ENCODE assay signal across 1 cellular context in the genomic region with DNA sequence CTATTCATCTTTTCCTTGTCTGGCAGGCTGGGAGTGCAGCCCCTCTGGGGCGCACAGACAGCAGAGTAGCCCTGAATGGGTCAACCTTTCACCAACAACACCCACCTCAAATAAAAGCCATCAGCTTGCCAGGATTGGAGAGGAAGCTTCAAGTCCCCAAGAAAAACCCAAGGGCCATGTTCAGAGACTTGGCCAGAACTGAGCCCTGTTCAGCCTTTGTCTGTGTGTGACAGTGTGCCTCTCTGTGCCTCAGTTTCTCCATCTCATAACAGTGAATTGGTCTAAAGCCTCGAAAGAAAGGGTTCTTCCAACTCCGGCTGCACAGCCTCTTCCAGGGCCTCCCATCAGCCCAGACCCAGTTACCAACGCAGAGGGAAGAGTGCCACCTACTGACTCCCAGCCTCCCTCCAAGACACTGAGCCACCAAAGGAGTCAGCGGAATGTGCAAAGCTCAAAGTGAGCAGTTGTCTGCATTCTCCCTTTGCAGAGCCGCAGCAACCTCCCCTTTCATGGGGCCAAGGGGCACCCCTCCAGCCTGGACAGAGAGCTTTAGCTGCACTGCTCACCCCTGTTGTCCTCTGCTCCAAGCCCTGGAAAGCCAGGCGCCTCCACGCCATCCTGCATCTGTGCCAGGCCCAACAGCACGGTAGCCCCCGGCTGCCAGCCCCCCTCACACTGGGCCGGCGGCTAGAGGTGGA.
TF ChIP-seq lines count a peak whose summit lies in the region.

No MANE protein-coding gene starts in this region.

TF ChIP-seq in HepG2, 621 proteins besides CTCF, POLR2A, EP300 and RAD21 (continued from another document and continues in another):
- TF ChIP-seq ZKSCAN5 (CRISPR knock-in tag; IDR thresholded peaks at IDR 0.05) (no peak), PATZ1 (CRISPR knock-in tag; IDR thresholded peaks at IDR 0.05) (no peak), SAFB2 (CRISPR knock-in tag; IDR thresholded peaks at IDR 0.05; ENCODE audit: borderline replicate concordance, low read depth) (0 out of 2 replicates have a peak, but pooled peaks have one; percentile 12), NR0B2 (CRISPR knock-in tag; IDR thresholded peaks at IDR 0.05) (no peak), TEAD2 (CRISPR knock-in tag; IDR thresholded peaks at IDR 0.05) (no peak), ZNF652 (CRISPR knock-in tag; IDR thresholded peaks at IDR 0.05; ENCODE audit: borderline replicate concordance, low read depth) (no peak), MXD3 (CRISPR knock-in tag; IDR thresholded peaks at IDR 0.05) (no peak), RFX3 (CRISPR knock-in tag; IDR thresholded peaks at IDR 0.05) (no peak), HIVEP1 (CRISPR knock-in tag; IDR thresholded peaks at IDR 0.05) (no peak), ELF3 (CRISPR knock-in tag; IDR thresholded peaks at IDR 0.05) (peak; percentile 34; the same call in 1 of the 2 replicates), SNRNP70 (IDR thresholded peaks at IDR 0.05; ENCODE audit: low read depth, low read length) (no peak), JUND (CRISPR knock-in tag; IDR thresholded peaks at IDR 0.05) (no peak), EED (CRISPR knock-in tag; IDR thresholded peaks at IDR 0.05) (no peak), FOXA1 (IDR thresholded peaks at IDR 0.05) (no peak), FOXA1 (CRISPR knock-in tag; IDR thresholded peaks at IDR 0.05) (no peak), MEIS2 (CRISPR knock-in tag; IDR thresholded peaks at IDR 0.05) (no peak), ZBTB49 (CRISPR knock-in tag; IDR thresholded peaks at IDR 0.05; ENCODE audit: borderline replicate concordance) (no peak), ZNF251 (CRISPR knock-in tag; IDR thresholded peaks at IDR 0.05) (0 out of 2 replicates have a peak, but pooled peaks have one; percentile 33), ZNF510 (CRISPR knock-in tag; IDR thresholded peaks at IDR 0.05; ENCODE audit: low read depth) (no peak), ZNF850 (CRISPR knock-in tag; conservative IDR thresholded peaks at IDR 0.05) (no peak), ATF7-NPFF (CRISPR knock-in tag; IDR thresholded peaks at IDR 0.05; ENCODE audit: low read depth) (no peak), ZNF713 (CRISPR knock-in tag; IDR thresholded peaks at IDR 0.05) (no peak), SMAD1 (CRISPR knock-in tag; IDR thresholded peaks at IDR 0.05; ENCODE audit: borderline replicate concordance, low read depth) (no peak; the same call in 1 of the 2 replicates), CBX2 (IDR thresholded peaks at IDR 0.05; ENCODE audit: low read depth, low read length) (no peak), CBX2 (CRISPR knock-in tag; IDR thresholded peaks at IDR 0.05; ENCODE audit: low read depth) (no peak), IRF2 (CRISPR knock-in tag; IDR thresholded peaks at IDR 0.05) (peak; percentile 57; the same call in 1 of the 2 replicates), HOXA7 (CRISPR knock-in tag; IDR thresholded peaks at IDR 0.05) (no peak), ZNF609 (CRISPR knock-in tag; IDR thresholded peaks at IDR 0.05; ENCODE audit: borderline replicate concordance) (no peak), ZBTB34 (CRISPR knock-in tag; IDR thresholded peaks at IDR 0.05) (no peak), ATF4 (CRISPR knock-in tag; IDR thresholded peaks at IDR 0.05) (no peak), MEIS1 (CRISPR knock-in tag; IDR thresholded peaks at IDR 0.05; ENCODE audit: borderline replicate concordance) (0 out of 2 replicates have a peak, but pooled peaks have one; percentile 29), TBX2 (CRISPR knock-in tag; IDR thresholded peaks at IDR 0.05; ENCODE audit: borderline replicate concordance) (0 out of 2 replicates have a peak, but pooled peaks have one; percentile 14), ZBTB20 (CRISPR knock-in tag; IDR thresholded peaks at IDR 0.05; ENCODE audit: borderline replicate concordance, low read depth) (no peak), LCORL (IDR thresholded peaks at IDR 0.05) (no peak), LCORL (CRISPR knock-in tag; IDR thresholded peaks at IDR 0.05) (no peak), TFDP2 (CRISPR knock-in tag; IDR thresholded peaks at IDR 0.05) (no peak)
- TF ChIP-seq, protein P1, sequence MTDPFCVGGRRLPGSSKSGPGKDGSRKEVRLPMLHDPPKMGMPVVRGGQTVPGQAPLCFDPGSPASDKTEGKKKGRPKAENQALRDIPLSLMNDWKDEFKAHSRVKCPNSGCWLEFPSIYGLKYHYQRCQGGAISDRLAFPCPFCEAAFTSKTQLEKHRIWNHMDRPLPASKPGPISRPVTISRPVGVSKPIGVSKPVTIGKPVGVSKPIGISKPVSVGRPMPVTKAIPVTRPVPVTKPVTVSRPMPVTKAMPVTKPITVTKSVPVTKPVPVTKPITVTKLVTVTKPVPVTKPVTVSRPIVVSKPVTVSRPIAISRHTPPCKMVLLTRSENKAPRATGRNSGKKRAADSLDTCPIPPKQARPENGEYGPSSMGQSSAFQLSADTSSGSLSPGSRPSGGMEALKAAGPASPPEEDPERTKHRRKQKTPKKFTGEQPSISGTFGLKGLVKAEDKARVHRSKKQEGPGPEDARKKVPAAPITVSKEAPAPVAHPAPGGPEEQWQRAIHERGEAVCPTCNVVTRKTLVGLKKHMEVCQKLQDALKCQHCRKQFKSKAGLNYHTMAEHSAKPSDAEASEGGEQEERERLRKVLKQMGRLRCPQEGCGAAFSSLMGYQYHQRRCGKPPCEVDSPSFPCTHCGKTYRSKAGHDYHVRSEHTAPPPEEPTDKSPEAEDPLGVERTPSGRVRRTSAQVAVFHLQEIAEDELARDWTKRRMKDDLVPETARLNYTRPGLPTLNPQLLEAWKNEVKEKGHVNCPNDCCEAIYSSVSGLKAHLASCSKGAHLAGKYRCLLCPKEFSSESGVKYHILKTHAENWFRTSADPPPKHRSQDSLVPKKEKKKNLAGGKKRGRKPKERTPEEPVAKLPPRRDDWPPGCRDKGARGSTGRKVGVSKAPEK (CRISPR knock-in tag; IDR thresholded peaks at IDR 0.05; ENCODE audit: borderline replicate concordance): no peak
- TF ChIP-seq, protein P2, sequence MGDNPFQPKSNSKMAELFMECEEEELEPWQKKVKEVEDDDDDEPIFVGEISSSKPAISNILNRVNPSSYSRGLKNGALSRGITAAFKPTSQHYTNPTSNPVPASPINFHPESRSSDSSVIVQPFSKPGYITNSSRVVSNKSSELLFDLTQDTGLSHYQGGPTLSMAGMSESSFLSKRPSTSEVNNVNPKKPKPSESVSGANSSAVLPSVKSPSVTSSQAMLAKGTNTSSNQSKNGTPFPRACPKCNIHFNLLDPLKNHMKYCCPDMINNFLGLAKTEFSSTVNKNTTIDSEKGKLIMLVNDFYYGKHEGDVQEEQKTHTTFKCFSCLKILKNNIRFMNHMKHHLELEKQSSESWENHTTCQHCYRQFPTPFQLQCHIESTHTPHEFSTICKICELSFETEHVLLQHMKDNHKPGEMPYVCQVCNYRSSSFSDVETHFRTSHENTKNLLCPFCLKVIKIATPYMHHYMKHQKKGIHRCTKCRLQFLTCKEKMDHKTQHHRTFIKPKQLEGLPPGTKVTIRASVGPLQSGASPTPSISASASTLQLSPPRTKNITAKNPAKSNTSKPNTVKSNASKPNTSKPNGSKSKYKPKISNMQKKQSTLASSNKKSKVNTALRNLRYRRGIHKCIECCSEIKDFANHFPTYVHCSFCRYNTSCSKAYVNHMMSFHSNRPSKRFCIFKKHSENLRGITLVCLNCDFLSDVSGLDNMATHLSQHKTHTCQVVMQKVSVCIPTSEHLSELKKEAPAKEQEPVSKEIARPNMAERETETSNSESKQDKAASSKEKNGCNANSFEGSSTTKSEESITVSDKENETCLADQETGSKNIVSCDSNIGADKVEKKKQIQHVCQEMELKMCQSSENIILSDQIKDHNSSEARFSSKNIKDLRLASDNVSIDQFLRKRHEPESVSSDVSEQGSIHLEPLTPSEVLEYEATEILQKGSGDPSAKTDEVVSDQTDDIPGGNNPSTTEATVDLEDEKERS (CRISPR knock-in tag; IDR thresholded peaks at IDR 0.05): no peak
